31 cellular contexts compared by ENCODE assay signal in the genomic region with DNA sequence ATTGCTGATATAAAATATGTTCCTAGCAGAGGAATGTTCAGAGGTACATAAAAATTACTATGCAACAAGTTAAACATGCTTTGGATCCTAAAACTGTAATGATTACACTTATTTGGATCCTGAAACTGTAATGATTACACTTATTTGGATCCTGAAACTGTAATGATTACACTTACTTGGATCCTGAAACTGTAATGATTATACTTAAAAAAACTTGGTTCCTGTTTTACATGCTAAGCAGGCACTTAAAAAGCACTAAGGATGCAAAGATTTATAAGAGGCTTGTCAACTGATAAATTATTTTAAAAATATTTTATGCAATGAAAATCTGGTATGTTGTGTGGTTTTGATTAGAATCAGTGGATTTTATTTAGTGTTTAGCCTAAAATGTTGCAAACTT.
"Had no signal": no experiment of that assay in that cellular context is flagged by ENCODE, and none has a peak within 500 bp of the region (broad histone marks: within the 10 kb centered on the region; RNA-seq: fewer than 3 reads in every experiment).

No MANE protein-coding gene starts in this region.

- H3K36me3 ChIP-seq: adrenal gland, colonic mucosa, pancreas, prostate gland, thoracic aorta had no signal

- H3K4me1 ChIP-seq: adrenal gland, colonic mucosa, prostate gland had no signal

- H3K4me3 ChIP-seq: adrenal gland, body of pancreas, colonic mucosa, dorsolateral prefrontal cortex, pancreas, prostate gland, skin epidermis, thoracic aorta had no signal

- FAIRE-seq: pancreas, urothelium cell line had no signal

- H3K9me3 ChIP-seq: adrenal gland, body of pancreas, colonic mucosa, pancreas, prostate gland, thoracic aorta had no signal

- H3K27me3 ChIP-seq: adrenal gland, body of pancreas, colonic mucosa, dorsolateral prefrontal cortex, pancreas had no signal

- ATAC-seq: activated CD8-positive, alpha-beta T cell treated with anti-CD3 and anti-CD28 coated beads, Interleukin-2, amount 10 ng/mL, durations not matched to agents 7 days and 5 days; activated T-cell treated with anti-CD3 and anti-CD28 coated beads, Interleukin-2, amount 50 U/mL, for 72 hours; body of pancreas; effector memory CD8-positive, alpha-beta T cell; naive thymus-derived CD4-positive, alpha-beta T cell; pancreas; sciatic nerve; stimulated activated naive CD8-positive, alpha-beta T cell treated with anti-CD3 and anti-CD28 coated beads, Interleukin-15, Interleukin-2, amounts not matched to agents 100 U/mL and 50 U/mL, for 24 hours had no signal

- H3K27ac ChIP-seq: adrenal gland, body of pancreas, colonic mucosa, dorsolateral prefrontal cortex, pancreas, prostate gland, skin epidermis, thoracic aorta had no signal

- DNase-seq: activated B cell treated with CpG ODN at 0.5 μM for 24 hours; activated CD4-positive, alpha-beta T cell treated with anti-CD3 and anti-CD28 coated beads, Interleukin-2, amount 50 U/mL, for 1 hour; activated CD8-positive, alpha-beta T cell treated with anti-CD3 and anti-CD28 coated beads, Interleukin-2, amount 10 ng/mL, durations not matched to agents 7 days and 5 days; activated naive CD4-positive, alpha-beta T cell; activated T-cell treated with anti-CD3 and anti-CD28 coated beads for 4 hours; activated T-cell treated with anti-CD3 and anti-CD28 coated beads, Interleukin-2, amount 50 U/mL, for 72 hours; adrenal gland; aorta; body of pancreas; cerebellar nuclear complex; colonic mucosa; dorsolateral prefrontal cortex; effector memory CD8-positive, alpha-beta T cell; erythroblast; foreskin fibroblast; head of caudate nucleus; hippocampal formation; midbrain; naive thymus-derived CD4-positive, alpha-beta T cell; nucleus accumbens; pancreas; retina; stimulated activated CD4-positive, alpha-beta T cell treated with anti-CD3 and anti-CD28 coated beads, Interleukin-12 subunit alpha, Interleukin-12 subunit beta, amount 100 ng/mL, for 4 hours; stimulated activated CD4-positive, alpha-beta T cell treated with anti-CD3 and anti-CD28 coated beads, Interleukin-4, amount 100 ng/mL, for 1 hour; stimulated activated naive CD8-positive, alpha-beta T cell treated with anti-CD3 and anti-CD28 coated beads, Interleukin-15, Interleukin-2, amounts not matched to agents 100 U/mL and 50 U/mL, for 24 hours; trophoblast cell had no signal
